ENCODE assay signal across 1 cellular context in genomic region chr14:78083837-78084236, GRCh38.
TF ChIP-seq lines count a peak whose summit lies in the region.

No MANE protein-coding gene starts in this region.

TF ChIP-seq in SK-N-SH treated with all-trans-retinoic acid at 6 μM for 48 hours, 23 proteins besides CTCF, POLR2A, EP300 and RAD21 (continued from another document):
- no peak for TF ChIP-seq POU6F1 (CRISPR knock-in tag; IDR thresholded peaks at IDR 0.05; ENCODE audit: borderline replicate concordance, low read depth)
